8 cellular contexts compared by ENCODE assay signal in the genomic region with DNA sequence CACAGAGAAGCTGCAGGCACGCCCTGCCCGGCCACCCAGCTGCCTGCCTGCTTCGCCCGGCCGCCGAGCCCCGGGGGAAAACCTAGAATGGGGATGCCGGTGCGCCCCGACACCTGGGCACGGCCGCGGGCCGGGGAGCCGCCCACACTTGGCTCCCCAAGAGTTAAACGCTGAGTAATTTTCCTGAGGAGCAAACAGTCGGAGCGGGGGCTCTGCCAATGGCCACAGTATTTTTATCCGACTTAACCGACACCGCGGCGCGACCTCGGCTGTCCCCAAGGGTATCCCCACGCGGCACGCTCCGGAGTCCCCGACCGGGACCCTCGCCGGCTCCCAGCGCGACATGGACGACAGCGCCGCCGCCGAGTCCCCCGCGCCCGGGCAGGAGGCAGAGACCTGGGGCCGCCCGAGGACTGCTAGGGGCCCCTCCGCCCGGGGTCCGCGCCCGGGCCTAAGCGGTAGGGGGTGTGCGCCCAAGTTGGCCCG. TPM values are rescaled to one million over a fixed set of nuclear protein-coding genes. Genes with fewer than 3 reads are reported as not detected.
A peak's percentile ranks its signal among the peaks of the same experiment; 100 is the strongest.
DNase-seq lines count a peak whose midpoint lies in the region; ATAC-seq, FAIRE-seq and TF ChIP-seq lines count a peak whose summit lies in the region.

No MANE protein-coding gene starts in this region.

- no peak for ATAC-seq in DND-41 (ENCODE audit: insufficient read depth, low read depth)
- peak; percentile 33 for ATAC-seq in GM21390 (IDR thresholded peaks at IDR 0.05; ENCODE audit: unreplicated experiment)
- peak; percentile 19 to 54 (median 45) for ATAC-seq in pancreas

- H3K9me3 ChIP-seq in DND-41 (ENCODE audit: insufficient read depth, low read length, severe bottlenecking) (no peaks in the 10 kb centered on the region), pancreas (no peaks in the 10 kb centered on the region)

- H4K20me1 ChIP-seq in DND-41 (ENCODE audit: insufficient read depth, low read length), result peaks cover 41% of the 10 kb centered on the region

- FAIRE-seq in pancreas (lab: Jason Lieb, UNC), result no peak

- H3K4me2 ChIP-seq in DND-41 (ENCODE audit: insufficient read depth, low read length), result peak overlapping the region; percentile 82

- TF ChIP-seq CTCF in DND-41 (IDR thresholded peaks at IDR 0.05; ENCODE audit: borderline replicate concordance, extremely low read depth, low read length, poor library complexity, severe bottlenecking) (no peak), HL-60 (IDR thresholded peaks at IDR 0.05; ENCODE audit: insufficient read depth, low read length) (no peak), foreskin fibroblast (IDR thresholded peaks at IDR 0.05; ENCODE audit: low read depth, low read length) (no peak), pancreas (IDR thresholded peaks at IDR 0.05) (no peak)

- peaks cover 22% of the 10 kb centered on the region for H3K36me3 ChIP-seq in DND-41 (ENCODE audit: insufficient read depth, low read length)
- no peaks in the 10 kb centered on the region for H3K36me3 ChIP-seq in pancreas

- H3K4me3 ChIP-seq in DND-41 (ENCODE audit: low read depth in 1 of 2, low read length in 2 of 2), result peak overlapping the region; percentile 62 to 95
- H3K4me3 ChIP-seq in HL-60 (replicated peaks; ENCODE audit: insufficient read depth, low read length), result peak overlapping the region; percentile 62
- H3K4me3 ChIP-seq in foreskin fibroblast (ENCODE audit: low read depth in 1 of 2, low read length in 2 of 2), result peak overlapping the region; percentile 65 to 75
- peak overlapping the region; percentile 79 to 99 (median 96) for H3K4me3 ChIP-seq in pancreas

- WGBS in pancreas, 2 donors, result 0 to 1% methylated on average over 41 to 53 of the region's 53 CpGs

- intact Hi-C loops in pancreas (cut with DNase I), result no loop called here

- DNase-seq in DND-41, result no peak
- peak in 1 of 2 experiments; percentile 13 for DNase-seq in HL-60 (ENCODE audit: low read depth in 1 of 2, low spot score in 1 of 2)
- peak; percentile 38 for DNase-seq in activated CD8-positive, alpha-beta memory T cell treated with anti-CD3 and anti-CD28 coated beads, Interleukin-2, amount 50 U/mL, for 4 hours
- peak in 1 of 2 donors; percentile 51 for DNase-seq in foreskin fibroblast
- DNase-seq in pancreas, result peak; percentile 20 to 83 (median 40)
- DNase-seq in NCI-H446 treated with DMSO at 0.1 percent for 48 hours (lab: John Stamatoyannopoulos, UW), result no peak
- DNase-seq in NCI-H1092 treated with DMSO at 0.1 percent for 48 hours (lab: John Stamatoyannopoulos, UW), result no peak

- H3K4me1 ChIP-seq in DND-41 (ENCODE audit: insufficient read depth, low read length) (peaks cover 53% of the 10 kb centered on the region), pancreas (peaks cover 0 to 8% (median 5%) of the 10 kb centered on the region in 3 donors)

- H2AFZ ChIP-seq in DND-41 (ENCODE audit: low read depth, low read length), result peak overlapping the region; percentile 82

- no peaks in the 10 kb centered on the region for H3K27me3 ChIP-seq in DND-41 (ENCODE audit: insufficient read depth, low read length, poor library complexity)
- no peaks in the 10 kb centered on the region for H3K27me3 ChIP-seq in HL-60 (ENCODE audit: insufficient read depth, poor library complexity, severe bottlenecking)
- no peaks in the 10 kb centered on the region for H3K27me3 ChIP-seq in pancreas

- peak overlapping the region; percentile 87 for H3K9ac ChIP-seq in DND-41 (ENCODE audit: low read depth, low read length)

- H3K27ac ChIP-seq in DND-41 (ENCODE audit: low read length) (peak overlapping the region; percentile 85), HL-60 (replicated peaks) (peak overlapping the region; percentile 67), pancreas (peak overlapping the region; percentile 45 to 84 (median 64))

- H3K79me2 ChIP-seq in DND-41 (ENCODE audit: insufficient read depth, low read length), result peaks cover 56% of the 10 kb centered on the region

RNA-seq across cellular contexts. Expression of a gene that starts 0.6 kb away (rescaled TPM):
- total RNA-seq in pancreas, result 10 to 100 TPM in 4 of 6 donors, 1 to 10 TPM in 2; 7.7 to 23.6 (median 10.8) TPM
- polyA plus RNA-seq in pancreas, result 10 to 100 TPM in 1 of 2 donors, 1 to 10 TPM in 1; 4.3 to 10.8 TPM

Comparison
In these comparisons a context has a peak if more than half of its experiments do, and no peak if none do; other contexts are left out.
1. DNase-seq: peak in activated CD8-positive, alpha-beta memory T cell treated with anti-CD3 and anti-CD28 coated beads, Interleukin-2, amount 50 U/mL, for 4 hours (single experiment) and pancreas (6 of 6); none in DND-41 (single experiment), NCI-H446 treated with DMSO at 0.1 percent for 48 hours (single experiment) and NCI-H1092 treated with DMSO at 0.1 percent for 48 hours (single experiment).
2. Peak in every context shown above with its lines, with median percentiles within 50 percentile points of each other: H3K27ac ChIP-seq and H3K4me3 ChIP-seq.